Comparison of ENCODE assay signal across 8 cellular contexts in genomic region chr10:78028438-78029293, GRCh38. TPM values are rescaled to one million over a fixed set of nuclear protein-coding genes. Genes with fewer than 3 reads are reported as not detected.
DNase-seq lines count a peak whose midpoint lies in the region; ATAC-seq and TF ChIP-seq lines count a peak whose summit lies in the region.

No MANE protein-coding gene starts in this region.

- peak overlapping the region; percentile 88 for H3K4me3 ChIP-seq in BLaER1
- H3K4me3 ChIP-seq in PC-3 (ENCODE audit: low read length), result peak overlapping the region; percentile 69
- peak overlapping the region; percentile 88 to 97 (median 96) for H3K4me3 ChIP-seq in right lobe of liver
- H3K4me3 ChIP-seq in tibial artery, result peak overlapping the region; percentile 69 to 96

- CTCF ChIA-PET in PC-3 (lab: Charles Lee), result no interaction called here

- no peaks in the 10 kb centered on the region for H3K27me3 Mint-ChIP-seq in central memory CD8-positive, alpha-beta T cell

- H3K4me1 ChIP-seq in BLaER1 (peaks cover 27% of the 10 kb centered on the region), PC-3 (ENCODE audit: insufficient read depth, low read length) (peaks cover 47% of the 10 kb centered on the region), right lobe of liver (peaks cover 0 to 14% (median 4%) of the 10 kb centered on the region in 4 donors), tibial artery (peaks cover 0 to 19% (median 11%) of the 10 kb centered on the region in 4 donors)

- no peaks in the 10 kb centered on the region for H3K9me3 ChIP-seq in BLaER1
- H3K9me3 ChIP-seq in PC-3 (ENCODE audit: low read length), result no peaks in the 10 kb centered on the region
- H3K9me3 ChIP-seq in right lobe of liver, result no peaks in the 10 kb centered on the region
- no peaks in the 10 kb centered on the region for H3K9me3 ChIP-seq in tibial artery

- H3K27me3 ChIP-seq in BLaER1 (no peaks in the 10 kb centered on the region), PC-3 (ENCODE audit: low read length) (no peaks in the 10 kb centered on the region), right lobe of liver (no peaks in the 10 kb centered on the region), tibial artery (no peaks in the 10 kb centered on the region)

- peak overlapping the region; percentile 100 for H3K4me3 Mint-ChIP-seq in central memory CD8-positive, alpha-beta T cell

- H3K79me2 ChIP-seq in PC-3 (ENCODE audit: low read length), result peaks cover 42% of the 10 kb centered on the region

- peaks cover 41% of the 10 kb centered on the region for H3K36me3 Mint-ChIP-seq in central memory CD8-positive, alpha-beta T cell (ENCODE audit: insufficient read depth)

- H3K27ac Mint-ChIP-seq in central memory CD8-positive, alpha-beta T cell (ENCODE audit: low read depth), result peak overlapping the region; percentile 98

- BruUV-seq in PC-3 (replicated peaks; lab: Mats Ljungman, UMichigan), result TSS peak; percentile 59

- peak; percentile 67 for DNase-seq in PC-3
- peak; percentile 15 to 43 for DNase-seq in central memory CD8-positive, alpha-beta T cell (ENCODE audit: low spot score in 2 of 2)
- peak in 2 of 3 donors; percentile 56 to 57 for DNase-seq in right lobe of liver
- DNase-seq in tibial artery, result no peak
- no peak for DNase-seq in SIG-M5 treated with dmso at 0.1 percent for 504 hours (lab: John Stamatoyannopoulos, UW; ENCODE audit: unreplicated experiment)
- DNase-seq in NCI-H1092 (lab: John Stamatoyannopoulos, UW), result no peak

- TF ChIP-seq CTCF in PC-3 (conservative IDR thresholded peaks at IDR 0.05; ENCODE audit: low read depth, low read length), result peak; percentile 62
- no peak for TF ChIP-seq CTCF in right lobe of liver (IDR thresholded peaks at IDR 0.05)
- TF ChIP-seq CTCF in tibial artery (IDR thresholded peaks at IDR 0.05), result no peak

- peaks cover 22% of the 10 kb centered on the region for H3F3A ChIP-seq in PC-3 (ENCODE audit: low read length, unreplicated experiment)

- H3K27ac ChIP-seq in BLaER1 (peak overlapping the region; percentile 91), PC-3 (ENCODE audit: low read length) (peak overlapping the region; percentile 23), right lobe of liver (peak overlapping the region; percentile 42 to 72 (median 67)), tibial artery (peak overlapping the region; percentile 74 to 80)

- TF ChIP-seq POLR2A in right lobe of liver (IDR thresholded peaks at IDR 0.05), result no peak

- no peaks in the 10 kb centered on the region for H3K9me3 Mint-ChIP-seq in central memory CD8-positive, alpha-beta T cell

- peak overlapping the region; percentile 91 for H3K4me2 ChIP-seq in BLaER1
- peak overlapping the region; percentile 72 for H3K4me2 ChIP-seq in PC-3 (ENCODE audit: low read length)

- no peaks in the 10 kb centered on the region for H3K9me2 ChIP-seq in PC-3 (replicated peaks; ENCODE audit: low read length)

- ATAC-seq in GM21447 (IDR thresholded peaks at IDR 0.05; ENCODE audit: unreplicated experiment) (peak; percentile 4), PC-3 (peak; percentile 3), right lobe of liver (peak; percentile 9 to 41 (median 28))
- peak; percentile 59 for ATAC-seq in central memory CD8-positive, alpha-beta T cell (replicated peaks; ENCODE audit: extremely low read depth, poor library complexity, severe bottlenecking)

- WGBS in right lobe of liver (ENCODE audit: insufficient coverage, low coverage, low lambda C conversion rate, missing lambda C conversion rate), result 45% methylated on average over 24 of the region's 36 CpGs

- H4K20me1 ChIP-seq in BLaER1 (peaks cover 18% of the 10 kb centered on the region; the same call in 1 of the 2 replicates), PC-3 (ENCODE audit: low read length) (peaks cover 13% of the 10 kb centered on the region)

- H3K36me3 ChIP-seq in BLaER1, result peaks cover 39% of the 10 kb centered on the region
- peaks cover 19% of the 10 kb centered on the region for H3K36me3 ChIP-seq in PC-3 (ENCODE audit: low read depth, low read length)
- peaks cover 5 to 24% (median 9%) of the 10 kb centered on the region in 4 donors for H3K36me3 ChIP-seq in right lobe of liver
- peaks cover 24 to 29% (median 25%) of the 10 kb centered on the region in 3 donors for H3K36me3 ChIP-seq in tibial artery

- H3K4me1 Mint-ChIP-seq in central memory CD8-positive, alpha-beta T cell, result peaks cover 20% of the 10 kb centered on the region

- POLR2A ChIA-PET in PC-3 (lab: Charles Lee; ENCODE audit: unreplicated experiment), result no interaction called here

- intact Hi-C loops in PC-3 (cut with micrococcal nuclease) (loop anchor here (1.0 to 5.0 kb wide), 7 partner anchors 46 to 1040 kb away; partner anchors contain the start of genes DLG5 and ZMIZ1), right lobe of liver (cut with DNase I) (loop anchor here in 1 of 2 donors (10.0 kb wide), 1 partner anchor 194 kb away; no protein-coding TSS in a partner anchor), tibial artery (cut with DNase I; ENCODE audit: low total_unique reads) (loop anchor here (5.0 kb wide), 1 partner anchor 181 kb away; no protein-coding TSS in a partner anchor)

- H3K9ac ChIP-seq in BLaER1, result peak overlapping the region; percentile 93
- H3K9ac ChIP-seq in PC-3 (ENCODE audit: low read length), result peak overlapping the region; percentile 79

- peak overlapping the region; percentile 79 for H2AFZ ChIP-seq in PC-3 (ENCODE audit: low read length)

RNA-seq across cellular contexts. Expression of gene POLR3A, which starts 0.6 kb away (rescaled TPM):
- 97.0 and 97.2 TPM in 2 replicates for total RNA-seq in PC-3 (2014; rRNA removed)
- total RNA-seq in right lobe of liver, result 1 to 10 TPM; 5.5 to 8.5 (median 6.4) TPM

RNA-seq across cellular contexts. Expression of gene RPS24, which starts 5.0 kb away (rescaled TPM):
- total RNA-seq in PC-3 (2014; rRNA removed) (7,274 and 9,576 TPM in 2 replicates), right lobe of liver (100 to 1,000 TPM; 406 to 921 (median 499) TPM)

Comparison
In these comparisons a context has a peak if more than half of its experiments do, and no peak if none do; other contexts are left out.
1. H3K27ac ChIP-seq: peak in every context shown above with its lines; median percentile 91 in BLaER1; 77 in tibial artery; 67 in right lobe of liver; 23 in PC-3.
2. ATAC-seq: peak in every context shown above with its lines; median percentile 59 in central memory CD8-positive, alpha-beta T cell; 28 in right lobe of liver; 4 in GM21447; 3 in PC-3.
3. DNase-seq: peak in PC-3 (single experiment), central memory CD8-positive, alpha-beta T cell (2 of 2) and right lobe of liver (2 of 3); none in tibial artery (0 of 2), SIG-M5 treated with dmso at 0.1 percent for 504 hours (single experiment) and NCI-H1092 (single experiment).
4. RNA of gene POLR3A, which starts 0.6 kb away (total RNA-seq): 97.0 to 97.2 TPM in PC-3; 5.5 to 8.5 TPM in right lobe of liver; every median in the first group is over 10 times any median in the second.
5. Peak in every context shown above with its lines, with median percentiles within 50 percentile points of each other: H3K4me3 ChIP-seq.